Comparison of ENCODE assay signal across 25 cellular contexts in the genomic region with DNA sequence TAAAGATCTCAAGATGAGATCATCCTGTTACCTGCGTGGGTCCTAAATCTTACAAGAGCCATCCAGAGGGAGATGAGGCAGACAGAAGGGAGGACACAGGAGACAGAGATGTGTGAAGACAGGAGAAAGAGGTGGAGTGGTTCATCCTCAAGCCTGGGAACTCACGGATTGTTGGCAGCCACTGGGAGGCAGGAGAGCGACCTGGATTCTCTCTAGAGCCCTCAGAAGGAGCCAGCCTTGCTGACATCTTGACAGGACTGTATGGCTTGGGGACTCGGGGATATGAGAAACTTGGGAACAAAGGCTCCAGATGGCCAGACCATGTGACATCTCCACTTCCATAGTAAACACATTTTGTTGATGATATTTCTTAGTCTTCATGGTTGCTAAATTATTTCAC. TPM values are rescaled to one million over a fixed set of nuclear protein-coding genes. Genes with fewer than 3 reads are reported as not detected.
"Had no signal": no experiment of that assay in that cellular context is flagged by ENCODE, and none has a peak within 500 bp of the region (broad histone marks: within the 10 kb centered on the region; RNA-seq: fewer than 3 reads in every experiment).

No MANE protein-coding gene starts in this region.

- H3K36me3 Mint-ChIP-seq: activated naive CD8-positive, alpha-beta T cell treated with anti-CD3 and anti-CD28 coated beads for 36 hours had no signal

- H3K27ac ChIP-seq: esophagus muscularis mucosa, heart right ventricle, left lung, psoas muscle, transverse colon, vagina had no signal

- H3K4me1 ChIP-seq: esophagus muscularis mucosa, heart right ventricle, left lung, psoas muscle, transverse colon, vagina had no signal

- H3K27me3 Mint-ChIP-seq: activated T-helper 17 cell treated with anti-CD3 and anti-CD28 coated beads, Interleukin-2, amount 50 U/mL, for 72 hours; dendritic cell treated with granulocyte-macrophage colony-stimulating factor and Interleukin-4, amounts not matched to agents 40 ng/mL and 50 ng/mL, for 4 days had no signal

- H3K4me3 ChIP-seq: esophagus muscularis mucosa, heart right ventricle, left lung, psoas muscle, transverse colon, vagina had no signal

- H3K27ac Mint-ChIP-seq: activated CD4-positive, alpha-beta memory T cell treated with anti-CD3 and anti-CD28 coated beads, Interleukin-2, amount 10 ng/mL, durations not matched to agents 7 days and 5 days; activated naive CD8-positive, alpha-beta T cell treated with anti-CD3 and anti-CD28 coated beads for 36 hours; activated T-helper 17 cell treated with anti-CD3 and anti-CD28 coated beads, Interleukin-2, amount 50 U/mL, for 72 hours; dendritic cell treated with granulocyte-macrophage colony-stimulating factor and Interleukin-4, amounts not matched to agents 40 ng/mL and 50 ng/mL, for 4 days had no signal

- H3K4me3 Mint-ChIP-seq: activated CD4-positive, alpha-beta memory T cell treated with anti-CD3 and anti-CD28 coated beads, Interleukin-2, amount 10 ng/mL, durations not matched to agents 7 days and 5 days; activated naive CD8-positive, alpha-beta T cell treated with anti-CD3 and anti-CD28 coated beads for 36 hours; activated T-helper 17 cell treated with anti-CD3 and anti-CD28 coated beads, Interleukin-2, amount 50 U/mL, for 72 hours; dendritic cell treated with granulocyte-macrophage colony-stimulating factor and Interleukin-4, amounts not matched to agents 40 ng/mL and 50 ng/mL, for 4 days had no signal

- DNase-seq: activated CD4-positive, alpha-beta memory T cell treated with anti-CD3 and anti-CD28 coated beads, Interleukin-2, amount 10 ng/mL, durations not matched to agents 7 days and 5 days; activated CD4-positive, alpha-beta T cell treated with anti-CD3 and anti-CD28 coated beads for 48 hours; activated CD4-positive, CD25-positive, alpha-beta regulatory T cell; activated naive CD4-positive, alpha-beta T cell; activated naive CD8-positive, alpha-beta T cell treated with anti-CD3 and anti-CD28 coated beads for 36 hours; activated T-cell treated with anti-CD3 and anti-CD28 coated beads, Interleukin-2, amount 50 U/mL, for 1 hour; amniotic stem cell; effector CD8-positive, alpha-beta T cell; heart right ventricle; left lung; mammary epithelial cell; psoas muscle; right cardiac atrium; stimulated activated CD4-positive, alpha-beta T cell treated with anti-CD3 and anti-CD28 coated beads, Interleukin-2, amount 100 ng/mL, for 24 hours; stimulated activated naive CD4-positive, alpha-beta T cell treated with Interleukin-2 at 50 U/mL for 16 hours; transverse colon had no signal

- H3K27me3 ChIP-seq: esophagus muscularis mucosa, heart right ventricle, left lung, transverse colon, vagina had no signal

- H3K36me3 ChIP-seq: esophagus muscularis mucosa, heart right ventricle, left lung, transverse colon, vagina had no signal

- H3K9me3 Mint-ChIP-seq: activated CD4-positive, alpha-beta memory T cell treated with anti-CD3 and anti-CD28 coated beads, Interleukin-2, amount 10 ng/mL, durations not matched to agents 7 days and 5 days; activated T-helper 17 cell treated with anti-CD3 and anti-CD28 coated beads, Interleukin-2, amount 50 U/mL, for 72 hours had no signal

- ATAC-seq: activated T-helper 17 cell treated with anti-CD3 and anti-CD28 coated beads, Interleukin-2, amount 50 U/mL, for 72 hours; heart right ventricle; left lung; psoas muscle; right cardiac atrium had no signal

- H3K4me1 Mint-ChIP-seq: activated CD4-positive, alpha-beta memory T cell treated with anti-CD3 and anti-CD28 coated beads, Interleukin-2, amount 10 ng/mL, durations not matched to agents 7 days and 5 days; activated naive CD8-positive, alpha-beta T cell treated with anti-CD3 and anti-CD28 coated beads for 36 hours; activated T-helper 17 cell treated with anti-CD3 and anti-CD28 coated beads, Interleukin-2, amount 50 U/mL, for 72 hours had no signal

RNA-seq across cellular contexts. Expression of a gene that starts 57.7 kb away (rescaled TPM):
- total RNA-seq: activated CD4-positive, alpha-beta memory T cell treated with anti-CD3 and anti-CD28 coated beads, Interleukin-2, amount 10 ng/mL, durations not matched to agents 7 days and 5 days; activated naive CD8-positive, alpha-beta T cell treated with anti-CD3 and anti-CD28 coated beads for 36 hours; activated T-helper 17 cell treated with anti-CD3 and anti-CD28 coated beads, Interleukin-2, amount 50 U/mL, for 72 hours; chondrocyte; endothelial cell of umbilical vein; heart right ventricle; left lung; mammary epithelial cell; osteocyte; right cardiac atrium; skeletal muscle tissue; transverse colon; vagina had no signal
- polyA plus RNA-seq: endothelial cell of umbilical vein, keratinocyte, mammary epithelial cell, psoas muscle, right cardiac atrium had no signal
